In the genomic region with DNA sequence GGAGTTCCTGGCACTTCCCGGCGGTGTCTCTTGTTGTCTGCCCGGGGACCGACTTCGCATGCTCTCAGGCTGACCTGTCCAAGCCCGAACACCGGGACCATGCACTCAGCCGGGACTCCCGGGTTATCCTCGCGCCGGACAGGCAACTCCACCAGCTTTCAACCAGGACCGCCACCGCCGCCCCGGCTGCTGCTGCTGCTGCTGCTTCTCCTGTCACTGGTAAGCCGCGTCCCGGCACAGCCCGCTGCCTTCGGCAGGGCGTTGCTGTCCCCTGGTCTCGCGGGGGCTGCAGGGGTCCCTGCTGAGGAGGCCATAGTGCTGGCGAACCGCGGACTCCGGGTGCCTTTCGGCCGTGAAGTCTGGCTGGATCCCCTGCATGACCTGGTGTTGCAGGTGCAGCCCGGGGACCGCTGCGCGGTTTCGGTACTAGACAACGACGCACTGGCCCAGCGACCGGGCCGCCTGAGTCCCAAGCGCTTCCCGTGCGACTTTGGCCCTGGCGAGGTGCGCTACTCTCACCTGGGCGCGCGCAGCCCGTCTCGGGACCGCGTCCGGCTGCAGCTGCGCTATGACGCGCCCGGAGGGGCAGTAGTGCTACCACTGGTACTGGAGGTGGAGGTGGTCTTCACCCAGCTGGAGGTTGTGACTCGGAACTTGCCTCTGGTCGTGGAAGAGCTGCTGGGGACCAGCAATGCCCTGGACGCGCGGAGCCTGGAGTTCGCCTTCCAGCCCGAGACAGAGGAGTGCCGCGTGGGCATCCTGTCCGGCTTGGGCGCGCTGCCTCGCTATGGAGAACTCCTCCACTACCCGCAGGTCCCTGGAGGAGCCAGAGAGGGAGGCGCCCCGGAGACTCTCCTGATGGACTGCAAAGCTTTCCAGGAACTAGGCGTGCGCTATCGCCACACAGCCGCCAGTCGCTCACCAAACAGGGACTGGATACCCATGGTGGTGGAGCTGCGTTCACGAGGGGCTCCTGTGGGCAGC, we compare ENCODE assay signal across 9 cellular contexts. TPM values are rescaled to one million over a fixed set of nuclear protein-coding genes. Genes with fewer than 3 reads are reported as not detected.
DNase-seq lines count a peak whose midpoint lies in the region; ATAC-seq, FAIRE-seq and TF ChIP-seq lines count a peak whose summit lies in the region.
"Had no signal": no experiment of that assay in that cellular context is flagged by ENCODE, and none has a peak within 500 bp of the region (broad histone marks: within the 10 kb centered on the region; RNA-seq: fewer than 3 reads in every experiment).

No MANE protein-coding gene starts in this region.

- intact Hi-C loops in ascending aorta (cut with DNase I) = no loop called here

- H3K4me1 ChIP-seq in ascending aorta (no peaks in the 10 kb centered on the region), iPS-20b (ENCODE audit: insufficient read depth, low read length) (peaks cover 10% of the 10 kb centered on the region; the same call in 1 of the 2 replicates), small intestine (ENCODE audit: control insufficient read depth in 2 of 2, insufficient read depth in 1 of 2, low read depth in 1 of 2, low read length in 1 of 2) (no peaks in the 10 kb centered on the region)

- H3K27ac ChIP-seq in ascending aorta = no peak overlapping the region
- H3K27ac ChIP-seq in iPS-20b (ENCODE audit: low read length) = no peak overlapping the region
- H3K27ac ChIP-seq in small intestine (ENCODE audit: low read depth in 1 of 2, low read length in 1 of 2) = no peak overlapping the region

- FAIRE-seq in small intestine (lab: Jason Lieb, UNC) = no peak

- H3K9ac ChIP-seq in iPS-20b (ENCODE audit: low read depth, low read length) = peak overlapping the region; percentile 75; the same call in 1 of the 2 replicates

- H3K27me3 ChIP-seq in ascending aorta (no peaks in the 10 kb centered on the region), iPS-20b (ENCODE audit: insufficient read depth, low read length) (peaks cover 20% of the 10 kb centered on the region), small intestine (ENCODE audit: control insufficient read depth in 2 of 2, insufficient read depth in 2 of 2, low read length in 2 of 2) (peaks cover 5 to 14% of the 10 kb centered on the region in 2 donors)

- H3K9me3 ChIP-seq in ascending aorta (no peaks in the 10 kb centered on the region), iPS-20b (ENCODE audit: insufficient read depth, low read depth, low read length) (0 out of 2 replicates have a peak, but pooled peaks cover 3% of the 10 kb centered on the region), small intestine (ENCODE audit: control insufficient read depth, low read depth) (no peaks in the 10 kb centered on the region)

- no peaks in the 10 kb centered on the region for H3K36me3 ChIP-seq in ascending aorta
- H3K36me3 ChIP-seq in iPS-20b (ENCODE audit: insufficient read depth, low read depth, low read length) = peaks cover 38% of the 10 kb centered on the region
- no peaks in the 10 kb centered on the region for H3K36me3 ChIP-seq in small intestine (ENCODE audit: control insufficient read depth in 2 of 2, insufficient read depth in 2 of 2, low read length in 2 of 2)

- no peak for TF ChIP-seq CTCF in ascending aorta (IDR thresholded peaks at IDR 0.05)

- H3K4me3 ChIP-seq in ascending aorta (peak overlapping the region; percentile 27 to 59), iPS-20b (ENCODE audit: low read length) (peak overlapping the region; percentile 81), small intestine (ENCODE audit: low read depth in 1 of 2, low read length in 2 of 2) (peak overlapping the region in 1 of 2 donors; percentile 48)

- WGBS in small intestine, 3 donors = 3 to 4% (median 4%) methylated on average over 61 to 80 of the region's 80 CpGs

- ATAC-seq in HG03354 (IDR thresholded peaks at IDR 0.05; ENCODE audit: poor library complexity, severe bottlenecking, unreplicated experiment) = peak; percentile 47
- no peak for ATAC-seq in HG03378 (IDR thresholded peaks at IDR 0.05; ENCODE audit: unreplicated experiment)
- ATAC-seq in GM21619 (IDR thresholded peaks at IDR 0.05; ENCODE audit: unreplicated experiment) = no peak
- ATAC-seq in GM18861 (IDR thresholded peaks at IDR 0.05; ENCODE audit: unreplicated experiment) = no peak

- no peak for DNase-seq in ascending aorta (ENCODE audit: low spot score in 2 of 2)
- DNase-seq in small intestine = peak; percentile 15
- no peak for DNase-seq in effector CD4-positive, alpha-beta T cell
- DNase-seq: NCI-H2171 had no signal

RNA-seq across cellular contexts. Expression of gene FREM2, which starts 0.7 kb away (rescaled TPM):
- total RNA-seq in ascending aorta = not detected
- polyA plus RNA-seq in small intestine = under 1 TPM in 1 of 3 donors, not detected in 2; 0.10 TPM
